Comparison of ENCODE assay signal across 20 cellular contexts in the genomic region with DNA sequence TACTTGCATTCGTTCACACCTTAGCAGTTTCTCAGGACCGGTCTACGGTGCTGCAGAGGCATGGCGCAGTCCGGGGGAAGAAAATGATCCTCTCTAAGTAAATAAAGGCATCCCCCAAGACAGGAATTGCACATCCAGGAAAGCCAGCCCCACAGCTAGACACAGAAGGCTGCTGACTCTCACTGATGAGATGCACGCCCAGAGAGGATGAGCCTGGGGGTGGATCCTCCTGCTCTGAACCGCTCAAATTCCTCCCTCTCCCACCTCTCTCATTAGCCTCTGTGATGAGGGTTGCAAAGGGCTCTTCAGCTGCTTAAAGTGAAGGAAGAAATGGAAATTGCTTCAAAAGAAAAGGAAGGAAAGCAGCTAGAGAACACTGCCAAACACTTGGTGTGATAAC.
DNase-seq lines count a peak whose midpoint lies in the region; ATAC-seq and TF ChIP-seq lines count a peak whose summit lies in the region.
"Had no signal": no experiment of that assay in that cellular context is flagged by ENCODE, and none has a peak within 500 bp of the region (broad histone marks: within the 10 kb centered on the region; RNA-seq: fewer than 3 reads in every experiment).

No MANE protein-coding gene starts in this region.

- TF ChIP-seq EP300 in SK-N-SH (IDR thresholded peaks at IDR 0.05; ENCODE audit: borderline replicate concordance in 1 of 2, low read depth in 1 of 2, low read length in 1 of 2), result no peak

- H3K9me3 ChIP-seq in SK-N-SH, result no peaks in the 10 kb centered on the region

- H3K9ac ChIP-seq in SK-N-SH, result no peak overlapping the region

- DNase-seq in SK-N-SH, result no peak
- DNase-seq in RWPE1 (ENCODE audit: low spot score), result no peak
- peak; percentile 54 for DNase-seq in left kidney (ENCODE audit: low read depth, low spot score)
- DNase-seq in posterior vena cava (ENCODE audit: low spot score), result no peak
- DNase-seq in CD1c-positive myeloid dendritic cell (ENCODE audit: extremely low spot score), result no peak
- DNase-seq: CD4-positive, CD25-positive, alpha-beta regulatory T cell; Karpas-422; MV-4-11; NCI-H1105; NCI-H1436 treated with DMSO at 0.1 percent for 48 hours; NCI-H187 treated with DMSO at 0.1 percent for 48 hours; NCI-H446 treated with DMSO at 0.1 percent for 48 hours; NCI-H526; NCI-H82; NK-92 treated with Interleukin-12 subunit alpha and Interleukin-12 subunit beta, amount 100 ng/mL, for 24 hours; PC-9; SHP77 treated with DMSO at 0.1 percent for 48 hours; SW 1271 had no signal

- peak overlapping the region; percentile 77 for H3K4me2 ChIP-seq in SK-N-SH
- H3K4me2 ChIP-seq: PC-9 had no signal

- no peak for TF ChIP-seq RAD21 in SK-N-SH (IDR thresholded peaks at IDR 0.05; ENCODE audit: low read length)

- POLR2A ChIA-PET in SK-N-SH (lab: Yijun Ruan, JAX), result no interaction called here
- POLR2A ChIA-PET in RWPE1 (lab: Yijun Ruan, JAX; ENCODE audit: low non-redundant PET), result no interaction called here

- TF ChIP-seq CTCF in SK-N-SH (IDR thresholded peaks at IDR 0.05) (no peak), RWPE1 (conservative IDR thresholded peaks at IDR 0.05; ENCODE audit: low read depth) (no peak)

- no peaks in the 10 kb centered on the region for H3K27me3 ChIP-seq in SK-N-SH (ENCODE audit: insufficient read depth)

- ATAC-seq in SK-N-SH treated with all-trans-retinoic acid at 6 μM for 48 hours (no peak), GM19455 (IDR thresholded peaks at IDR 0.05; ENCODE audit: unreplicated experiment) (no peak)

- peaks cover under 1 to 8% of the 10 kb centered on the region in 2 experiments; a peak in 2 of 4 replicates for H3K4me1 ChIP-seq in SK-N-SH (ENCODE audit: control insufficient read depth in 1 of 2, insufficient read depth in 2 of 2, low read depth in 1 of 2, low read length in 1 of 2)

- peaks cover 66% of the 10 kb centered on the region for H3K79me2 ChIP-seq in SK-N-SH (ENCODE audit: insufficient read depth)

- H3K9me2 ChIP-seq in SK-N-SH, result no peaks in the 10 kb centered on the region

- H3K36me3 ChIP-seq in SK-N-SH (replicated peaks in 1 of 2; ENCODE audit: control insufficient read depth in 1 of 2, insufficient read depth in 2 of 2, low read length in 1 of 2), result no peaks in the 10 kb centered on the region

- CTCF ChIA-PET in SK-N-SH (lab: Yijun Ruan, JAX), result no interaction called here
- CTCF ChIA-PET in RWPE1 (lab: Yijun Ruan, JAX), result no interaction called here

- H4K20me1 ChIP-seq in SK-N-SH (ENCODE audit: insufficient read depth), result no peaks in the 10 kb centered on the region

- peak overlapping the region in 1 of 2 experiments; percentile 26; a peak in 1 of 4 replicates for H3K27ac ChIP-seq in SK-N-SH (ENCODE audit: low read depth in 2 of 2, low read length in 1 of 2)
- peak overlapping the region; percentile 5; the same call in 1 of the 2 replicates for H3K27ac ChIP-seq in RWPE1
- H3K27ac ChIP-seq: PC-9 had no signal

- H3K4me3 ChIP-seq in SK-N-SH (ENCODE audit: low read depth in 2 of 2, low read length in 1 of 2), result no peak overlapping the region
- H3K4me3 ChIP-seq: PC-9 had no signal

- WGBS in SK-N-SH (ENCODE audit: low lambda C conversion rate), result 91% methylated on average over 7 of the region's 7 CpGs

- intact Hi-C loops in posterior vena cava (cut with DNase I), result no loop called here

- peaks cover 16% of the 10 kb centered on the region for H3F3A ChIP-seq in SK-N-SH (replicated peaks; ENCODE audit: insufficient read depth)

- no peak overlapping the region for H2AFZ ChIP-seq in SK-N-SH (ENCODE audit: low read depth)
- H2AFZ ChIP-seq: PC-9 had no signal

TF ChIP-seq in SK-N-SH, 30 proteins besides CTCF, POLR2A, EP300 and RAD21:
- TF ChIP-seq CHD2 (IDR thresholded peaks at IDR 0.05; ENCODE audit: low read length, partially characterized antibody) (no peak), TCF12 (IDR thresholded peaks at IDR 0.05) (no peak), RXRA (IDR thresholded peaks at IDR 0.05; ENCODE audit: borderline replicate concordance, low read depth) (no peak)
- TF ChIP-seq, protein P1, sequence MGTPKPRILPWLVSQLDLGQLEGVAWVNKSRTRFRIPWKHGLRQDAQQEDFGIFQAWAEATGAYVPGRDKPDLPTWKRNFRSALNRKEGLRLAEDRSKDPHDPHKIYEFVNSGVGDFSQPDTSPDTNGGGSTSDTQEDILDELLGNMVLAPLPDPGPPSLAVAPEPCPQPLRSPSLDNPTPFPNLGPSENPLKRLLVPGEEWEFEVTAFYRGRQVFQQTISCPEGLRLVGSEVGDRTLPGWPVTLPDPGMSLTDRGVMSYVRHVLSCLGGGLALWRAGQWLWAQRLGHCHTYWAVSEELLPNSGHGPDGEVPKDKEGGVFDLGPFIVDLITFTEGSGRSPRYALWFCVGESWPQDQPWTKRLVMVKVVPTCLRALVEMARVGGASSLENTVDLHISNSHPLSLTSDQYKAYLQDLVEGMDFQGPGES (IDR thresholded peaks at IDR 0.05; ENCODE audit: low read depth, low read length), result no peak
- TF ChIP-seq, protein P2, sequence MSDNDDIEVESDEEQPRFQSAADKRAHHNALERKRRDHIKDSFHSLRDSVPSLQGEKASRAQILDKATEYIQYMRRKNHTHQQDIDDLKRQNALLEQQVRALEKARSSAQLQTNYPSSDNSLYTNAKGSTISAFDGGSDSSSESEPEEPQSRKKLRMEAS (IDR thresholded peaks at IDR 0.05; ENCODE audit: low read depth), result no peak

TF ChIP-seq in SK-N-SH treated with all-trans-retinoic acid at 6 μM for 48 hours, 23 proteins besides CTCF, POLR2A, EP300 and RAD21:
- TF ChIP-seq ZNF565 (CRISPR knock-in tag; conservative IDR thresholded peaks at IDR 0.05; ENCODE audit: low read depth), result no peak
